In the genomic region with DNA sequence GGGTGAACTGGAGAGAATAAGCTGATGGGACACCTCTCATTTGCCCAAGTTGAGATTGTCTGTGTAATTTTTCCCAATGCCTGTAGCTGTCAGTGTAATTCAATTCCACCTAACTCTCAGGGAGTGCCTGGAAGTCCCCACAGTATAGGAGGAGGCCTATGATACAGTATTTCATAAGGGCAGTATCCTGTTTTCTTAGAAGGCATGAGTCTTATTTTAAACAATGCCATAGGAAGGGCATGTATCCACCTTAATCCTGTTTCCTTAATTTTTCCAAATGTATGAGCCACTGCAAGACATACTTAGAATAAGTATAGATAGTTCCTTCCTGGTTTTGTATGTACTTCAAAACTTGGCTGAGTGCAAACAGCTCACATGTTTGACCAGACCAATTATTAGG, we compare ENCODE assay signal across 33 cellular contexts.
"Had no signal": no experiment of that assay in that cellular context is flagged by ENCODE, and none has a peak within 500 bp of the region (broad histone marks: within the 10 kb centered on the region; RNA-seq: fewer than 3 reads in every experiment).

No MANE protein-coding gene starts in this region.

- DNase-seq: activated B cell treated with CpG ODN at 0.5 μM for 24 hours; activated CD4-positive, alpha-beta memory T cell treated with anti-CD3 and anti-CD28 coated beads, Interleukin-2, amount 10 ng/mL, durations not matched to agents 7 days and 5 days; activated CD4-positive, alpha-beta T cell treated with anti-CD3 and anti-CD28 coated beads for 48 hours; activated CD4-positive, CD25-positive, alpha-beta regulatory T cell treated with anti-CD3 and anti-CD28 coated beads, Interleukin-2, amount 50 U/mL, for 72 hours; activated CD8-positive, alpha-beta memory T cell treated with anti-CD3 and anti-CD28 coated beads for 24 hours; activated CD8-positive, alpha-beta memory T cell treated with anti-CD3 and anti-CD28 coated beads, Interleukin-2, amount 10 ng/mL, durations not matched to agents 7 days and 5 days; activated CD8-positive, alpha-beta memory T cell treated with anti-CD3 and anti-CD28 coated beads, Interleukin-2, amount 50 U/mL, for 48 hours; activated effector memory CD4-positive, alpha-beta T cell treated with Interleukin-2 at 50 U/mL for 16 hours; activated naive CD4-positive, alpha-beta T cell treated with anti-CD3 and anti-CD28 coated beads, Interleukin-2, amount 10 ng/mL, durations not matched to agents 7 days and 5 days; activated naive CD8-positive, alpha-beta T cell treated with anti-CD3 and anti-CD28 coated beads, Interleukin-2, amount 50 U/mL, for 24 hours; activated T-cell treated with anti-CD3 and anti-CD28 coated beads, Interleukin-2, amount 50 U/mL, for 48 hours; anterior cingulate cortex; brain microvascular endothelial cell; NCI-H1105; NCI-H1436; NCI-H1694; NCI-H1930; NCI-H2081 treated with DMSO at 0.1 percent for 48 hours; NCI-H510A; NCI-H526; NCI-H748 treated with DMSO at 0.1 percent for 48 hours; NK-92 treated with Interleukin-12 subunit alpha and Interleukin-12 subunit beta, amount 100 ng/mL, for 24 hours; PC-9; Right ventricle myocardium superior; SW 1271; T-helper 1 cell; T-helper 2 cell; T-helper 9 cell had no signal

- H3K36me3 ChIP-seq: brain microvascular endothelial cell, cardiac muscle cell had no signal

- FAIRE-seq: K562, RCC 7860 had no signal

- ATAC-seq: activated CD8-positive, alpha-beta memory T cell treated with anti-CD3 and anti-CD28 coated beads, Interleukin-2, amount 10 ng/mL, durations not matched to agents 7 days and 5 days; activated naive CD8-positive, alpha-beta T cell treated with anti-CD3 and anti-CD28 coated beads, Interleukin-2, amount 50 U/mL, for 24 hours; K562 had no signal

- H3K4me3 ChIP-seq: cardiac muscle cell, K562, PC-9 had no signal

- H3K27me3 ChIP-seq: brain microvascular endothelial cell, cardiac muscle cell had no signal

- H3K27ac ChIP-seq: brain microvascular endothelial cell, cardiac muscle cell, PC-9, RWPE1, VCaP had no signal
